1 cellular context compared by ENCODE assay signal in genomic region chr6:44217332-44218143, GRCh38.
TF ChIP-seq lines count a peak whose summit lies in the region.

No MANE protein-coding gene starts in this region.

TF ChIP-seq in HepG2, 621 proteins besides CTCF, POLR2A, EP300 and RAD21 (continued from another document and continues in another):
- TF ChIP-seq HIC2 (CRISPR knock-in tag; IDR thresholded peaks at IDR 0.05; ENCODE audit: low read depth): peak; percentile 87
- TF ChIP-seq GPBP1L1 (CRISPR knock-in tag; IDR thresholded peaks at IDR 0.05): no peak
- TF ChIP-seq NONO (IDR thresholded peaks at IDR 0.05): no peak
- no peak for TF ChIP-seq NONO (CRISPR knock-in tag; conservative IDR thresholded peaks at IDR 0.05)
- peak; percentile 97 for TF ChIP-seq ZNF687 (CRISPR knock-in tag; IDR thresholded peaks at IDR 0.05)
- TF ChIP-seq ZNF7 (CRISPR knock-in tag; IDR thresholded peaks at IDR 0.05): no peak
- no peak for TF ChIP-seq POLR2AphosphoS5 (IDR thresholded peaks at IDR 0.05; ENCODE audit: low read depth, low read length)
- no peak for TF ChIP-seq NR2F6 (IDR thresholded peaks at IDR 0.05)
- no peak for TF ChIP-seq NR2F6 (CRISPR knock-in tag; IDR thresholded peaks at IDR 0.05)
- TF ChIP-seq JUNB (CRISPR knock-in tag; IDR thresholded peaks at IDR 0.05; ENCODE audit: borderline replicate concordance): no peak
- peak; percentile 96 for TF ChIP-seq MAX (IDR thresholded peaks at IDR 0.05)
- TF ChIP-seq SNAPC2 (CRISPR knock-in tag; IDR thresholded peaks at IDR 0.05): no peak
- TF ChIP-seq GATAD1 (CRISPR knock-in tag; IDR thresholded peaks at IDR 0.05): no peak
- TF ChIP-seq NFRKB (IDR thresholded peaks at IDR 0.05): no peak
- no peak for TF ChIP-seq MAFF (IDR thresholded peaks at IDR 0.05; ENCODE audit: low read depth, low read length)
- TF ChIP-seq GRHL1 (CRISPR knock-in tag; conservative IDR thresholded peaks at IDR 0.05): no peak
- TF ChIP-seq ZNF280D (CRISPR knock-in tag; IDR thresholded peaks at IDR 0.05): 0 out of 2 replicates have a peak, but pooled peaks have one; percentile 28
- TF ChIP-seq ZNF605 (CRISPR knock-in tag; IDR thresholded peaks at IDR 0.05): no peak
- TF ChIP-seq MEF2D (CRISPR knock-in tag; IDR thresholded peaks at IDR 0.05): no peak
- no peak for TF ChIP-seq HNF1B (CRISPR knock-in tag; IDR thresholded peaks at IDR 0.05)
- no peak for TF ChIP-seq KLF6 (CRISPR knock-in tag; IDR thresholded peaks at IDR 0.05)
- TF ChIP-seq ZNF678 (CRISPR knock-in tag; IDR thresholded peaks at IDR 0.05): no peak
- TF ChIP-seq ELF1 (CRISPR knock-in tag; IDR thresholded peaks at IDR 0.05): no peak
- no peak for TF ChIP-seq DDIT3 (CRISPR knock-in tag; IDR thresholded peaks at IDR 0.05)
- no peak for TF ChIP-seq ZNF510 (CRISPR knock-in tag; IDR thresholded peaks at IDR 0.05; ENCODE audit: low read depth)
- no peak for TF ChIP-seq STAT5B (CRISPR knock-in tag; IDR thresholded peaks at IDR 0.05)
- TF ChIP-seq TOPORS (CRISPR knock-in tag; IDR thresholded peaks at IDR 0.05): no peak
- TF ChIP-seq POLR2AphosphoS2 (IDR thresholded peaks at IDR 0.05; ENCODE audit: low read depth, low read length): no peak
- TF ChIP-seq ZBTB1 (CRISPR knock-in tag; IDR thresholded peaks at IDR 0.05; ENCODE audit: borderline replicate concordance): no peak
- 0 out of 2 replicates have a peak, but pooled peaks have one; percentile 40 for TF ChIP-seq ZNF616 (CRISPR knock-in tag; IDR thresholded peaks at IDR 0.05; ENCODE audit: low read depth)
- no peak for TF ChIP-seq REL (CRISPR knock-in tag; conservative IDR thresholded peaks at IDR 0.05)
- no peak for TF ChIP-seq ZNF3 (CRISPR knock-in tag; IDR thresholded peaks at IDR 0.05)
- peak; percentile 88 for TF ChIP-seq ZNF891 (CRISPR knock-in tag; IDR thresholded peaks at IDR 0.05)
- TF ChIP-seq ZNF674 (CRISPR knock-in tag; IDR thresholded peaks at IDR 0.05; ENCODE audit: low read depth): no peak
- TF ChIP-seq GABPB1 (CRISPR knock-in tag; IDR thresholded peaks at IDR 0.05): peak; percentile 50; the same call in 1 of the 2 replicates
- TF ChIP-seq ZNF318 (CRISPR knock-in tag; IDR thresholded peaks at IDR 0.05): no peak
- TF ChIP-seq ZBTB21 (CRISPR knock-in tag; IDR thresholded peaks at IDR 0.05): no peak
